8 cellular contexts compared by ENCODE assay signal in genomic region chr10:110224992-110225391, GRCh38. TPM values are rescaled to one million over a fixed set of nuclear protein-coding genes. Genes with fewer than 3 reads are reported as not detected.
DNase-seq lines count a peak whose midpoint lies in the region; ATAC-seq and TF ChIP-seq lines count a peak whose summit lies in the region.

No MANE protein-coding gene starts in this region.

- H3K9ac ChIP-seq in HCT116 (ENCODE audit: low read length), result peak overlapping the region; percentile 48
- H3K9ac ChIP-seq in skeletal muscle tissue (ENCODE audit: low read depth in 1 of 3, low read length in 3 of 3), result peak overlapping the region; percentile 28 to 72 (median 57)

- no peak for TF ChIP-seq RAD21 in HCT116 (IDR thresholded peaks at IDR 0.05; ENCODE audit: low read depth)

- no peak for ATAC-seq in HCT116
- ATAC-seq in T-cell (replicated peaks in 1 of 4), result no peak
- ATAC-seq in HG03460 (IDR thresholded peaks at IDR 0.05; ENCODE audit: unreplicated experiment), result no peak
- ATAC-seq in HG03520 (IDR thresholded peaks at IDR 0.05; ENCODE audit: unreplicated experiment), result no peak

- intact Hi-C loops in HCT116 (cut with micrococcal nuclease), result loop anchor here (1.0 to 10.0 kb wide), 6 partner anchors 14 to 341 kb away; partner anchors contain the start of genes MXI1 and XPNPEP1

- no peak for TF ChIP-seq POLR2A in HCT116 (IDR thresholded peaks at IDR 0.05; ENCODE audit: borderline replicate concordance, extremely low read depth, insufficient read depth, insufficient read length)

- H3K27me3 ChIP-seq in HCT116 (ENCODE audit: insufficient read depth, low read length), result no peaks in the 10 kb centered on the region
- H3K27me3 ChIP-seq in skeletal muscle tissue (ENCODE audit: control insufficient read depth in 3 of 3, insufficient read depth in 3 of 3, low read length in 3 of 3), result no peaks in the 10 kb centered on the region

- H4K20me1 ChIP-seq in HCT116 (ENCODE audit: insufficient read depth), result no peaks in the 10 kb centered on the region

- H3K4me3 ChIP-seq in HCT116 (replicated peaks in 1 of 2; ENCODE audit: low read depth in 1 of 2, low read length in 2 of 2) (peak overlapping the region; percentile 41 to 63), fibroblast of pulmonary artery (replicated peaks; ENCODE audit: low read depth, low read length) (peak overlapping the region; percentile 76), skeletal muscle tissue (ENCODE audit: low read length in 3 of 3) (peak overlapping the region in 2 of 3 donors; percentile 61 to 71)

- CTCF ChIA-PET in HCT116 (lab: Charles Lee), result interaction anchor here (0.6 to 4.3 kb wide), 8 partner anchors 11 to 341 kb away, joined by 3 to 39 read pairs (median 6); no protein-coding TSS in a partner anchor
- CTCF ChIA-PET in T-cell (lab: Charles Lee), result interaction anchor here (0.6 to 8.4 kb wide), 5 partner anchors 13 to 87 kb away, joined by 3 to 94 read pairs (median 3); partner anchors contain the start of gene MXI1 (in 1 of the 2)

- H3K4me1 Mint-ChIP-seq in T-cell, result peaks cover 40 to 56% (median 46%) of the 10 kb centered on the region in 3 donors

- H3K36me3 Mint-ChIP-seq in T-cell, result peaks cover 10% of the 10 kb centered on the region

- H3K27me3 Mint-ChIP-seq in T-cell, result no peaks in the 10 kb centered on the region

- POLR2A ChIA-PET in HCT116 (lab: Charles Lee) (interaction anchor here (0.5 kb wide), 1 partner anchor 294 kb away, joined by 3 read pairs; no protein-coding TSS in a partner anchor), T-cell (lab: Charles Lee) (interaction anchor here in 1 of 2 donors (0.9 kb wide), 1 partner anchor 10 kb away, joined by 5 read pairs; no protein-coding TSS in a partner anchor)

- H3K9me3 Mint-ChIP-seq in T-cell, result no peaks in the 10 kb centered on the region

- H3K27ac ChIP-seq in HCT116 (ENCODE audit: low read depth, low read length) (no peak overlapping the region), skeletal muscle tissue (ENCODE audit: low read depth, low read length) (peak overlapping the region; percentile 49)

- RAD21 ChIA-PET in HCT116 (lab: Charles Lee; ENCODE audit: low non-redundant PET in 1 of 2, low total read pairs in 2 of 2, uncharacterized antibody in 2 of 2, unreplicated experiment in 2 of 2), result interaction anchor here in 1 of 2 experiments (1.3 to 1.9 kb wide), 2 partner anchors 87 to 341 kb away, joined by 5 read pairs; no protein-coding TSS in a partner anchor

- peak overlapping the region in 1 of 2 donors; percentile 93 for H3K27ac Mint-ChIP-seq in T-cell

- peak overlapping the region; percentile 79 to 94 (median 82) for H3K4me3 Mint-ChIP-seq in T-cell

- no peaks in the 10 kb centered on the region for H3K9me2 ChIP-seq in HCT116 (ENCODE audit: insufficient read depth)

- peak overlapping the region; percentile 97 for H3K4me2 ChIP-seq in HCT116 (ENCODE audit: low read length)

- peaks cover 0 to 11% of the 10 kb centered on the region in 2 experiments; a peak in 2 of 4 replicates for H3K36me3 ChIP-seq in HCT116 (ENCODE audit: control insufficient read depth in 1 of 2, insufficient read depth in 2 of 2, low read length in 2 of 2)
- H3K36me3 ChIP-seq in skeletal muscle tissue (ENCODE audit: control insufficient read depth in 3 of 3, insufficient read depth in 3 of 3, low read length in 3 of 3), result peaks cover 2 to 9% (median 5%) of the 10 kb centered on the region in 3 donors

- DNase-seq in HCT116 (ENCODE audit: low read depth, low spot score), result no peak
- DNase-seq in T-cell, result no peak
- no peak for DNase-seq in fibroblast of pulmonary artery (ENCODE audit: low read depth)
- no peak for DNase-seq in stimulated activated CD4-positive, alpha-beta T cell treated with anti-CD3 and anti-CD28 coated beads, Interleukin-4, amount 100 ng/mL, for 1 hour
- no peak for DNase-seq in putamen (ENCODE audit: low spot score)

- H3K9me3 ChIP-seq in HCT116 (ENCODE audit: control insufficient read depth in 1 of 2, insufficient read depth in 1 of 2, low read depth in 1 of 2, low read length in 2 of 2), result no peaks in the 10 kb centered on the region
- no peaks in the 10 kb centered on the region for H3K9me3 ChIP-seq in skeletal muscle tissue (ENCODE audit: control insufficient read depth in 3 of 3, low read length in 3 of 3)

- TF ChIP-seq CTCF in HCT116 (IDR thresholded peaks at IDR 0.05 in 2 of 3, conservative IDR thresholded peaks at IDR 0.05 in 1 of 3; ENCODE audit: borderline replicate concordance in 1 of 3, insufficient read depth in 1 of 3, low read depth in 2 of 3, low read length in 2 of 3) (no peak), fibroblast of pulmonary artery (IDR thresholded peaks at IDR 0.05; ENCODE audit: low read length, missing control alignments) (no peak)

- H3K4me1 ChIP-seq in HCT116 (ENCODE audit: control insufficient read depth in 1 of 2, insufficient read depth in 2 of 2, low read length in 2 of 2) (peaks cover 24 to 40% of the 10 kb centered on the region in 2 experiments), skeletal muscle tissue (ENCODE audit: control insufficient read depth in 3 of 3, insufficient read depth in 3 of 3, low read length in 3 of 3) (peaks cover 23 to 26% (median 23%) of the 10 kb centered on the region in 3 donors)

- BruUV-seq in HCT116 (replicated peaks; lab: Mats Ljungman, UMichigan), result no TSS peak

- H2AFZ ChIP-seq in HCT116 (ENCODE audit: low read depth, low read length, poor library complexity, severe bottlenecking), result peak overlapping the region; percentile 94

- H3K79me2 ChIP-seq in HCT116 (ENCODE audit: insufficient read depth, low read length), result no peaks in the 10 kb centered on the region

TF ChIP-seq in HCT116, 20 proteins besides CTCF, POLR2A, EP300 and RAD21:
- TF ChIP-seq SRF (IDR thresholded peaks at IDR 0.05; ENCODE audit: low read depth) (no peak), YY1 (IDR thresholded peaks at IDR 0.05; ENCODE audit: extremely low read depth, insufficient replicate concordance, low read depth, low read length) (no peak), EGR1 (IDR thresholded peaks at IDR 0.05; ENCODE audit: low read depth) (no peak), CEBPB (IDR thresholded peaks at IDR 0.05; ENCODE audit: low read depth) (no peak), ELF1 (IDR thresholded peaks at IDR 0.05; ENCODE audit: borderline replicate concordance, low read depth) (no peak), CBX3 (IDR thresholded peaks at IDR 0.05; ENCODE audit: low read depth) (no peak), ATF3 (IDR thresholded peaks at IDR 0.05) (no peak), REST (IDR thresholded peaks at IDR 0.05; ENCODE audit: low read depth) (no peak), EZH2phosphoT487 (IDR thresholded peaks at IDR 0.05; ENCODE audit: borderline replicate concordance) (no peak), ZFX (IDR thresholded peaks at IDR 0.05) (no peak), ZBTB33 (IDR thresholded peaks at IDR 0.05; ENCODE audit: extremely low read depth, insufficient replicate concordance, low read length) (no peak), MAX (IDR thresholded peaks at IDR 0.05) (no peak), POLR2AphosphoS5 (IDR thresholded peaks at IDR 0.05; ENCODE audit: low read depth, low read length) (no peak)

RNA-seq across cellular contexts. Expression of gene MXI1, which starts 17.6 kb away (rescaled TPM):
- total RNA-seq in HCT116 (2021; ENCODE audit: unreplicated experiment) (57.0 TPM), T-cell (10 to 100 TPM; 40.2 to 54.1 (median 44.4) TPM), skeletal muscle tissue (17.2 TPM)
- 69.8 and 71.3 TPM in 2 replicates for polyA plus RNA-seq in HCT116 (2012)
